12 cellular contexts compared by ENCODE assay signal in the genomic region with DNA sequence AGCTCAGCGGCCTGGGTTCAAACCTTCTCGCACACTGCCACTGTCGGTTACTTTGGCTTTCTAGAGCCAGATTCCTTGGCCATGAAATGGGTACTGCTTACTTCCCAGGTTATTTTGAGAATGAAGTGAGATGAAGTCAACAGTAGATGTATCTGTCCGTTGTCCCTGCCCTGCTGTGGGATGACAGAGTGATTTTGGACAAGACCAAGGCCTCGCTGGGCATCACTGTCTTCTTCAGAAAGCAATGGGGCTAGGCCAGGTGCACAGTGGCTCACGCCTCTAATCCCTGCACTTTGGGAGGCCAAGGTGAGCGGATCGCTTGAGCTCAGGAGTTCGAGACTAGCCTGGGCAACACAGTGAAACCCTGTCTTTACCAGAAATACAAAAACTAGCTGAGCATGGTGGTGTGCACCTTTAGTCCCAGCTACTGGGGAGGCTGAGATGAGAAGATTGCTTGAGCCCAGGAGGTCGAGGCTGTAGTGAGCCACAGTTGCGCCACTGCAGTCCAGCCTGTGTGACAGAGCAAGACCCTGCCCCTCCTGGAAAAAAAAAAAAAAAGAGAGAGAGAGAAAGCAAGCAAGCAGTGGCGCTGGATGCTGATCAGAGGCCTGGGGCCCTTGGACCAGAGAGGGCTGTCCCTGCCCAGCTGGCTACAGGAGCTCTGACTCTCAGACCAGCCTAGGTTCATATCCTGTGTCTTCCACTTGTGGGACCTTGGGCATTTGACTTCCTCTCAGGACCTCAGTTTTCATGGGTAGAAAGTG. TPM values are rescaled to one million over a fixed set of nuclear protein-coding genes. Genes with fewer than 3 reads are reported as not detected.
DNase-seq lines count a peak whose midpoint lies in the region; ATAC-seq and TF ChIP-seq lines count a peak whose summit lies in the region.
"Had no signal": no experiment of that assay in that cellular context is flagged by ENCODE, and none has a peak within 500 bp of the region (broad histone marks: within the 10 kb centered on the region; RNA-seq: fewer than 3 reads in every experiment).

No MANE protein-coding gene starts in this region.

- H3K27me3 ChIP-seq in gastroesophageal sphincter = no peaks in the 10 kb centered on the region
- H3K27me3 ChIP-seq in osteoblast (ENCODE audit: insufficient read depth, low read length) = no peaks in the 10 kb centered on the region
- H3K27me3 ChIP-seq in upper lobe of left lung = no peaks in the 10 kb centered on the region

- H2AFZ ChIP-seq in osteoblast (ENCODE audit: low read length) = no peak overlapping the region

- DNase-seq in OCI-M1 (lab: John Stamatoyannopoulos, UW) = peak; percentile 25
- DNase-seq in osteoblast (ENCODE audit: insufficient read length, low spot score, missing footprints) = no peak
- DNase-seq in upper lobe of left lung = no peak
- DNase-seq in LoVo (ENCODE audit: low spot score) = no peak
- no peak for DNase-seq in pons (ENCODE audit: low spot score)
- DNase-seq: activated CD8-positive, alpha-beta T cell treated with anti-CD3 and anti-CD28 coated beads, Interleukin-2, amount 10 ng/mL, durations not matched to agents 7 days and 5 days; activated naive CD8-positive, alpha-beta T cell treated with anti-CD3 and anti-CD28 coated beads, Interleukin-2, amount 50 U/mL, for 24 hours; DMS79; stimulated activated CD4-positive, alpha-beta T cell treated with anti-CD3 and anti-CD28 coated beads, Interleukin-4, amount 100 ng/mL, for 24 hours; T-cell had no signal

- H3K4me2 ChIP-seq in osteoblast (ENCODE audit: insufficient read depth, low read length) = no peak overlapping the region

- 100% methylated on average over 1 of the region's 12 CpGs; no CpG with 5 or more reads in 1 of the 2 donors for WGBS in gastroesophageal sphincter (ENCODE audit: low coverage in 1 of 2), 2 donors
- 65 to 71% methylated on average over 9 to 12 of the region's 12 CpGs for WGBS in upper lobe of left lung, 2 donors

- H3K79me2 ChIP-seq in osteoblast (ENCODE audit: insufficient read depth, low read length) = peaks cover 97% of the 10 kb centered on the region

- H3K4me1 ChIP-seq in gastroesophageal sphincter (peaks cover 0 to 100% (median 69%) of the 10 kb centered on the region in 3 donors), osteoblast (ENCODE audit: insufficient read depth, low read length) (peaks cover 42% of the 10 kb centered on the region), upper lobe of left lung (peaks cover 78 to 96% (median 82%) of the 10 kb centered on the region in 4 donors)

- TF ChIP-seq CTCF in gastroesophageal sphincter (IDR thresholded peaks at IDR 0.05) = no peak
- TF ChIP-seq CTCF in osteoblast (IDR thresholded peaks at IDR 0.05; ENCODE audit: extremely low read depth, low read depth, low read length) = no peak
- no peak for TF ChIP-seq CTCF in upper lobe of left lung (IDR thresholded peaks at IDR 0.05)

- H3K9me3 ChIP-seq in gastroesophageal sphincter = no peaks in the 10 kb centered on the region
- H3K9me3 ChIP-seq in osteoblast (ENCODE audit: low read depth, low read length) = no peaks in the 10 kb centered on the region
- no peaks in the 10 kb centered on the region for H3K9me3 ChIP-seq in upper lobe of left lung

- no peak for TF ChIP-seq POLR2A in gastroesophageal sphincter (IDR thresholded peaks at IDR 0.05)
- TF ChIP-seq POLR2A in upper lobe of left lung (IDR thresholded peaks at IDR 0.05) = no peak

- peak overlapping the region; percentile 51 to 83 (median 79) for H3K27ac ChIP-seq in gastroesophageal sphincter
- peak overlapping the region; percentile 65 for H3K27ac ChIP-seq in osteoblast (ENCODE audit: low read depth, low read length)
- peak overlapping the region; percentile 60 to 83 (median 78) for H3K27ac ChIP-seq in upper lobe of left lung

- H3K36me3 ChIP-seq in gastroesophageal sphincter = no peaks in the 10 kb centered on the region
- peaks cover 7% of the 10 kb centered on the region for H3K36me3 ChIP-seq in osteoblast (ENCODE audit: insufficient read depth, low read length)
- H3K36me3 ChIP-seq in upper lobe of left lung = no peaks in the 10 kb centered on the region

- no peak for ATAC-seq in gastroesophageal sphincter
- ATAC-seq in upper lobe of left lung (ENCODE audit: low FRiP score in 2 of 2) = no peak
- no peak for ATAC-seq in GM21529 (IDR thresholded peaks at IDR 0.05; ENCODE audit: unreplicated experiment)
- ATAC-seq: activated CD8-positive, alpha-beta T cell treated with anti-CD3 and anti-CD28 coated beads, Interleukin-2, amount 10 ng/mL, durations not matched to agents 7 days and 5 days had no signal

- TF ChIP-seq EP300 in gastroesophageal sphincter (IDR thresholded peaks at IDR 0.05) = no peak
- TF ChIP-seq EP300 in upper lobe of left lung (IDR thresholded peaks at IDR 0.05) = no peak

- peaks cover 91% of the 10 kb centered on the region for H4K20me1 ChIP-seq in osteoblast (ENCODE audit: insufficient read depth, low read length)

- H3K4me3 ChIP-seq in gastroesophageal sphincter (peak overlapping the region in 1 of 2 donors; percentile 12), osteoblast (ENCODE audit: insufficient read depth, low read length) (no peak overlapping the region), upper lobe of left lung (peak overlapping the region in 1 of 4 donors; percentile 3)

RNA-seq across cellular contexts. Expression of gene ZMIZ1, which starts 25.8 kb away (rescaled TPM):
- total RNA-seq in gastroesophageal sphincter = 10 to 100 TPM; 36.3 to 79.2 (median 67.1) TPM
- total RNA-seq in osteoblast = 40.9 and 50.4 TPM in 2 replicates
- total RNA-seq in upper lobe of left lung = 10 to 100 TPM; 51.0 to 99.2 (median 91.8) TPM
